In the genomic region with DNA sequence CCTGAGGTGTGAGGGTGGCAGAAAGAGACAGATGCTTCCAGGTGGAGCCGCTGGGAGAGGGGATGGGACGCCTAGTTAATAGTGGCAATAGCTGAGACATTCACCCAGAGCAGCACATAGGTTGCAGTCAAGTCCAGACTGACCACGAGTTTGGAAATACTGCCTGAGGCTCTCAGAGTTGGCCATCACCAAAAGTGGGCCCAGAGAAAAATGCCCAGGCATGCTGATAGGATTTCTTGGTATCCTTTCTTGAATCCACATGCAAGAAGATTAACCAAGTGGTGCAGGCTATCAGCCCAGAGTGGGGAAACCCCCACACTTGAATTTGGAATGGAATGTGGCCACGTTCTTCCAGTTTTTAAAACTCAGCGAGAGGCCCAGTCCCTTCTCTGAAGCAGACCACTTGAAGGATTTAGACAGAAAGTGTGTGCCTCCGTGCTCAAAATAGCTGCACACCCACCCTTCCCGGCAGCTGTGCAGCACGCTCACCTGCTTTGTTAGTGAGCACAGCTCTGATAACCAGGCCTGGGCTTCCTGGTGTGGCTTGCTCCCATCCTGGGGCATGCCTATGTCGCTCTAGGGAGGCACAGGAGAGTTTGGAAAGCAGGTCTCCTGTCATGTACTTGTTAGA, we compare ENCODE assay signal across 18 cellular contexts. TPM values are rescaled to one million over a fixed set of nuclear protein-coding genes. Genes with fewer than 3 reads are reported as not detected.
DNase-seq lines count a peak whose midpoint lies in the region; ATAC-seq and TF ChIP-seq lines count a peak whose summit lies in the region.
"Had no signal": no experiment of that assay in that cellular context is flagged by ENCODE, and none has a peak within 500 bp of the region (broad histone marks: within the 10 kb centered on the region; RNA-seq: fewer than 3 reads in every experiment).

No MANE protein-coding gene starts in this region.

- no peak overlapping the region for H3K4ac ChIP-seq in IMR-90 (ENCODE audit: low read depth, low read length)

- no peak overlapping the region for H2BK5ac ChIP-seq in IMR-90 (ENCODE audit: low read depth, low read length, poor library complexity, severe bottlenecking)

- H2BK15ac ChIP-seq in IMR-90 (ENCODE audit: low read depth, low read length): no peak overlapping the region

- H4K8ac ChIP-seq in IMR-90 (ENCODE audit: low read depth in 2 of 2, low read length in 2 of 2): no peak overlapping the region

- H2AK5ac ChIP-seq in IMR-90 (ENCODE audit: low read depth, low read length): no peak overlapping the region

- 91% methylated on average over 5 of the region's 9 CpGs; no CpG with 5 or more reads in 1 of the 2 experiments for WGBS in IMR-90 (ENCODE audit: extremely low coverage in 2 of 2, insufficient read length in 1 of 2), 2 experiments

- peaks cover 7% of the 10 kb centered on the region; the same call in 1 of the 2 replicates for H4K20me1 ChIP-seq in IMR-90 (ENCODE audit: insufficient read depth, low read length)

- peaks cover 28% of the 10 kb centered on the region for H3K4me1 Mint-ChIP-seq in activated CD4-positive, alpha-beta T cell treated with anti-CD3 and anti-CD28 coated beads, Interleukin-2, amount 10 ng/mL, durations not matched to agents 24 days and 14 days
- peaks cover 21% of the 10 kb centered on the region for H3K4me1 Mint-ChIP-seq in nephron progenitor cell

- POLR2A ChIA-PET in IMR-90 (lab: Charles Lee; ENCODE audit: unreplicated experiment): no interaction called here

- H2AK9ac ChIP-seq in IMR-90 (replicated peaks; ENCODE audit: low read depth, low read length, poor library complexity): no peak overlapping the region

- no peak overlapping the region for H3K4me2 ChIP-seq in IMR-90 (ENCODE audit: low read depth, low read length)

- no peak for DNase-seq in activated CD4-positive, alpha-beta T cell treated with anti-CD3 and anti-CD28 coated beads, Interleukin-2, amount 10 ng/mL, durations not matched to agents 24 days and 14 days
- DNase-seq in activated CD4-positive, alpha-beta T cell treated with anti-CD3 and anti-CD28 coated beads, Interleukin-2, amount 50 U/mL, for 1 hour: no peak
- peak; percentile 21 for DNase-seq in IMR-90
- peak; percentile 65 for DNase-seq in dedifferentiated amniotic fluid mesenchymal stem cell (ENCODE audit: extremely low spot score)
- no peak for DNase-seq in nephron progenitor cell
- no peak for DNase-seq in stimulated activated CD4-positive, alpha-beta T cell treated with anti-CD3 and anti-CD28 coated beads, Interleukin-12 subunit alpha, Interleukin-12 subunit beta, amount 100 ng/mL, for 4 hours
- no peak for DNase-seq in NCI-H2029 treated with DMSO at 0.1 percent for 48 hours (lab: John Stamatoyannopoulos, UW)
- DNase-seq in mucosa of gallbladder (ENCODE audit: low spot score): no peak
- DNase-seq: activated CD4-positive, alpha-beta T cell treated with anti-CD3 and anti-CD28 coated beads for 4 hours; brain microvascular endothelial cell; Calu3; GF-D8; NCI-H774; T1000 had no signal

- no peak overlapping the region for H3K4me3 Mint-ChIP-seq in activated CD4-positive, alpha-beta T cell treated with anti-CD3 and anti-CD28 coated beads, Interleukin-2, amount 10 ng/mL, durations not matched to agents 24 days and 14 days
- no peak overlapping the region for H3K4me3 Mint-ChIP-seq in nephron progenitor cell
- H3K4me3 Mint-ChIP-seq: type B pancreatic cell had no signal

- no peak for TF ChIP-seq POLR2A in IMR-90 (IDR thresholded peaks at IDR 0.05; ENCODE audit: low read depth, low read length)

- no TSS peak for BruUV-seq in IMR-90 (replicated peaks; lab: Mats Ljungman, UMichigan)

- H2AFZ ChIP-seq in IMR-90 (replicated peaks; ENCODE audit: low read length, poor library complexity): no peak overlapping the region

- H3K27ac ChIP-seq in IMR-90 (ENCODE audit: insufficient read depth, low read length): no peak overlapping the region
- H3K27ac ChIP-seq: 22Rv1, brain microvascular endothelial cell had no signal

- H3K36me3 Mint-ChIP-seq in activated CD4-positive, alpha-beta T cell treated with anti-CD3 and anti-CD28 coated beads, Interleukin-2, amount 10 ng/mL, durations not matched to agents 24 days and 14 days (ENCODE audit: low read depth): peaks cover 28% of the 10 kb centered on the region
- H3K36me3 Mint-ChIP-seq in nephron progenitor cell (ENCODE audit: low read depth): peaks cover 35% of the 10 kb centered on the region

- no peak overlapping the region for H3K14ac ChIP-seq in IMR-90 (replicated peaks; ENCODE audit: low read depth, low read length)

- in situ Hi-C loops in IMR-90 (cut with MboI; ENCODE audit: low sequenced_read_pairs): no loop called here

- H3K56ac ChIP-seq in IMR-90 (ENCODE audit: extremely low read depth, insufficient read depth, low read length): no peak overlapping the region

- no peaks in the 10 kb centered on the region for H3K4me1 ChIP-seq in IMR-90 (ENCODE audit: control insufficient read depth, insufficient read depth, low read length)

- no peak overlapping the region for H3K18ac ChIP-seq in IMR-90 (ENCODE audit: low read depth, low read length)

- H2BK20ac ChIP-seq in IMR-90 (ENCODE audit: low read depth, low read length): no peak overlapping the region

- H2BK120ac ChIP-seq in IMR-90 (ENCODE audit: low read depth, low read length): no peak overlapping the region

- ATAC-seq in IMR-90 (ENCODE audit: low read depth): peak; percentile 48

- H3K23ac ChIP-seq in IMR-90 (ENCODE audit: low read depth, low read length): no peak overlapping the region

- no peak overlapping the region for H3K4me3 ChIP-seq in IMR-90 (ENCODE audit: insufficient read depth, low read depth, low read length)

- peaks cover 74% of the 10 kb centered on the region for H3K36me3 ChIP-seq in IMR-90 (ENCODE audit: control insufficient read depth, insufficient read depth, low read length)

- H3K79me1 ChIP-seq in IMR-90 (ENCODE audit: low read depth in 1 of 2, low read length in 2 of 2): peaks cover 12 to 49% of the 10 kb centered on the region in 2 experiments

- no peak for TF ChIP-seq RAD21 in IMR-90 (IDR thresholded peaks at IDR 0.05; ENCODE audit: low read length)

- CTCF ChIA-PET in IMR-90 (lab: Yijun Ruan, JAX): no interaction called here

- peak overlapping the region; percentile 41 for H3K27ac Mint-ChIP-seq in activated CD4-positive, alpha-beta T cell treated with anti-CD3 and anti-CD28 coated beads, Interleukin-2, amount 10 ng/mL, durations not matched to agents 24 days and 14 days
- peak overlapping the region; percentile 80 for H3K27ac Mint-ChIP-seq in nephron progenitor cell
- H3K27ac Mint-ChIP-seq: activated T-helper 2 cell treated with anti-CD3 and anti-CD28 coated beads, Interferon-gamma antibody, Interleukin-2, Interleukin-4, amounts not matched to agents 10 μg/mL and 5 μg/mL and 100 μg/mL, durations not matched to agents 14 hours and 24 hours and 36 hours; progenitor cell of endocrine pancreas had no signal

- no peak overlapping the region for H4K5ac ChIP-seq in IMR-90 (ENCODE audit: low read depth, low read length)

- dilution Hi-C loops in IMR-90 (cut with HindIII; ENCODE audit: low sequenced_read_pairs, unreplicated experiment): no loop called here

- TF ChIP-seq CTCF in IMR-90 (conservative IDR thresholded peaks at IDR 0.05; ENCODE audit: low read depth, low read length): no peak
- no peak for TF ChIP-seq CTCF in nephron progenitor cell (IDR thresholded peaks at IDR 0.05)

- no peak overlapping the region for H3K9ac ChIP-seq in IMR-90 (ENCODE audit: low read depth, low read length)

- H3K27me3 ChIP-seq in IMR-90 (ENCODE audit: control insufficient read depth, insufficient read depth, low read length): no peaks in the 10 kb centered on the region
- H3K27me3 ChIP-seq: brain microvascular endothelial cell had no signal

- H3K9me1 ChIP-seq in IMR-90 (ENCODE audit: insufficient read depth, low read length): peaks cover 4% of the 10 kb centered on the region; the same call in 1 of the 2 replicates

- no peaks in the 10 kb centered on the region for H3K27me3 Mint-ChIP-seq in activated CD4-positive, alpha-beta T cell treated with anti-CD3 and anti-CD28 coated beads, Interleukin-2, amount 10 ng/mL, durations not matched to agents 24 days and 14 days
- no peaks in the 10 kb centered on the region for H3K27me3 Mint-ChIP-seq in nephron progenitor cell (ENCODE audit: low read depth, poor library complexity)
- H3K27me3 Mint-ChIP-seq: progenitor cell of endocrine pancreas, type B pancreatic cell had no signal

- no peaks in the 10 kb centered on the region for H3K9me3 ChIP-seq in IMR-90 (ENCODE audit: control insufficient read depth, insufficient read depth, low read length)

- intact Hi-C loops in activated CD4-positive, alpha-beta T cell treated with anti-CD3 and anti-CD28 coated beads, Interleukin-2, amount 10 ng/mL, durations not matched to agents 24 days and 14 days (cut with micrococcal nuclease): no loop called here
- intact Hi-C loops in IMR-90 (cut with micrococcal nuclease): no loop called here

- H3K9me3 Mint-ChIP-seq in activated CD4-positive, alpha-beta T cell treated with anti-CD3 and anti-CD28 coated beads, Interleukin-2, amount 10 ng/mL, durations not matched to agents 24 days and 14 days: no peaks in the 10 kb centered on the region
- no peaks in the 10 kb centered on the region for H3K9me3 Mint-ChIP-seq in nephron progenitor cell
- H3K9me3 Mint-ChIP-seq: activated T-helper 2 cell treated with anti-CD3 and anti-CD28 coated beads, Interferon-gamma antibody, Interleukin-2, Interleukin-4, amounts not matched to agents 10 μg/mL and 5 μg/mL and 100 μg/mL, durations not matched to agents 14 hours and 24 hours and 36 hours; type B pancreatic cell had no signal

- H4K91ac ChIP-seq in IMR-90 (ENCODE audit: insufficient read depth, low read depth, low read length): no peak overlapping the region

TF ChIP-seq in IMR-90, 13 proteins besides CTCF, POLR2A, EP300 and RAD21 (continues in another document):
- TF ChIP-seq MAZ (IDR thresholded peaks at IDR 0.05; ENCODE audit: borderline replicate concordance, low read depth, low read length): no peak
- no peak for TF ChIP-seq CEBPB (IDR thresholded peaks at IDR 0.05; ENCODE audit: low read depth, low read length)
- no peak for TF ChIP-seq NFE2L2 (IDR thresholded peaks at IDR 0.05; ENCODE audit: low read depth, low read length)
- no peak for TF ChIP-seq MXI1 (IDR thresholded peaks at IDR 0.05; ENCODE audit: borderline replicate concordance, low read depth, low read length)
- TF ChIP-seq, protein P1, sequence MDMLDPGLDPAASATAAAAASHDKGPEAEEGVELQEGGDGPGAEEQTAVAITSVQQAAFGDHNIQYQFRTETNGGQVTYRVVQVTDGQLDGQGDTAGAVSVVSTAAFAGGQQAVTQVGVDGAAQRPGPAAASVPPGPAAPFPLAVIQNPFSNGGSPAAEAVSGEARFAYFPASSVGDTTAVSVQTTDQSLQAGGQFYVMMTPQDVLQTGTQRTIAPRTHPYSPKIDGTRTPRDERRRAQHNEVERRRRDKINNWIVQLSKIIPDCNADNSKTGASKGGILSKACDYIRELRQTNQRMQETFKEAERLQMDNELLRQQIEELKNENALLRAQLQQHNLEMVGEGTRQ (IDR thresholded peaks at IDR 0.05; ENCODE audit: low read depth, low read length): no peak

RNA-seq across cellular contexts. Expression of a gene that starts 35.7 kb away (rescaled TPM):
- total RNA-seq in activated CD4-positive, alpha-beta T cell treated with anti-CD3 and anti-CD28 coated beads, Interleukin-2, amount 10 ng/mL, durations not matched to agents 24 days and 14 days: 17.2 and 17.3 TPM in 2 replicates
- total RNA-seq in IMR-90 (2012; rRNA removed) (1.1 TPM in 2 replicates), mucosa of gallbladder (6.4 TPM)
- 0.98 and 1.5 TPM in 2 replicates for polyA plus RNA-seq in IMR-90 (2012; rRNA removed)
- polyA plus RNA-seq in IMR-90 (2012; cell fraction: cytosol; rRNA removed): 0.81 and 1.1 TPM in 2 replicates
- polyA plus RNA-seq in IMR-90 (2012; cell fraction: nucleus; rRNA removed; ENCODE audit: low replicate concordance): 1.8 and 3.3 TPM in 2 replicates

Comparison
In these comparisons a context has a peak if more than half of its experiments do, and no peak if none do; other contexts are left out.
1. DNase-seq: peak in IMR-90 (single experiment) and dedifferentiated amniotic fluid mesenchymal stem cell (single experiment); none in activated CD4-positive, alpha-beta T cell treated with anti-CD3 and anti-CD28 coated beads, Interleukin-2, amount 10 ng/mL, durations not matched to agents 24 days and 14 days (single experiment), activated CD4-positive, alpha-beta T cell treated with anti-CD3 and anti-CD28 coated beads, Interleukin-2, amount 50 U/mL, for 1 hour (single experiment), nephron progenitor cell (single experiment), stimulated activated CD4-positive, alpha-beta T cell treated with anti-CD3 and anti-CD28 coated beads, Interleukin-12 subunit alpha, Interleukin-12 subunit beta, amount 100 ng/mL, for 4 hours (single experiment), NCI-H2029 treated with DMSO at 0.1 percent for 48 hours (single experiment) and mucosa of gallbladder (single experiment).